Comparison of ENCODE assay signal across 8 cellular contexts in the genomic region with DNA sequence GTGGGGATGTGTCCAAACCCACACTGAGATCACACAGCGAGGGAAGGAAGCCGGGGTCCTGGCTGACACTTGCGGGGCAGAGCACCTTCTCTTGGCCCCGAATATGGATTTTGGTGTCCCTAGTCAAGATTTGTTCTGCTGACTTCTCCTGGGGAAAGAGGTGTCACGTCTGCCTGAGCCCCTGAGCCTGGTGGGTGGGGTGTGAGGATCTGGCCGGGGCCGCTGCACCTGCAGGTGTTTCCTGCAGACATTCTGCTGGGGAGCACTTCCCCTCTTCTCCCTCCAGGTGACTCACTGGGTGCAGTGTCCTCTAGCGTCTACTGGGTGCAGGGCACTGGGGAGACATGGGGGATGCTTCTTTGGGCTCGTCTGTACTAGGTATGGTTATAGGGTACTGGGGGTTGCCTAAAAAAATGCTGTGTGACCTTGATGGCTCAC.
DNase-seq lines count a peak whose midpoint lies in the region; ATAC-seq and TF ChIP-seq lines count a peak whose summit lies in the region.

No MANE protein-coding gene starts in this region.

- peak; percentile 77 for ATAC-seq in GM21717 (IDR thresholded peaks at IDR 0.05; ENCODE audit: unreplicated experiment)

- H3K4me3 ChIP-seq in fibroblast of pulmonary artery (replicated peaks; ENCODE audit: low read depth, low read length), result no peak overlapping the region

- TF ChIP-seq CTCF in GM10248 (IDR thresholded peaks at IDR 0.05; ENCODE audit: control extremely low read depth, extremely low read depth, low read depth, missing control alignments) (peak; percentile 81), fibroblast of pulmonary artery (IDR thresholded peaks at IDR 0.05; ENCODE audit: low read length, missing control alignments) (peak; percentile 46)

- DNase-seq in GM10248 (ENCODE audit: extremely low spot score) (peak; percentile 87), Kasumi-1 (lab: John Stamatoyannopoulos, UW) (peak; percentile 85 to 88), fibroblast of pulmonary artery (ENCODE audit: low read depth) (no peak), inferior parietal cortex (ENCODE audit: extremely low spot score) (no peak), Ammon's horn (ENCODE audit: low spot score) (no peak)
- peak; percentile 86 for DNase-seq in activated CD8-positive, alpha-beta memory T cell treated with anti-CD3 and anti-CD28 coated beads for 24 hours
- peak; percentile 71 for DNase-seq in stimulated activated CD4-positive, alpha-beta T cell treated with anti-CD3 and anti-CD28 coated beads, Interleukin-4, amount 100 ng/mL, for 24 hours

- POLR2A ChIA-PET in GM10248 (lab: Yijun Ruan, JAX), result interaction anchor here (1.1 to 1.4 kb wide), 2 partner anchors 38 to 51 kb away, joined by 3 to 8 read pairs; no protein-coding TSS in a partner anchor

- CTCF ChIA-PET in GM10248 (lab: Yijun Ruan, JAX), result interaction anchor here (0.7 to 5.6 kb wide), 10 partner anchors 9 to 211 kb away, joined by 3 to 43 read pairs (median 3); a partner anchor contains a TSS

Comparison
In these comparisons a context has a peak if more than half of its experiments do, and no peak if none do; other contexts are left out.
1. DNase-seq: peak in GM10248 (single experiment), Kasumi-1 (2 of 2), activated CD8-positive, alpha-beta memory T cell treated with anti-CD3 and anti-CD28 coated beads for 24 hours (single experiment) and stimulated activated CD4-positive, alpha-beta T cell treated with anti-CD3 and anti-CD28 coated beads, Interleukin-4, amount 100 ng/mL, for 24 hours (single experiment); none in fibroblast of pulmonary artery (single experiment), inferior parietal cortex (single experiment) and Ammon's horn (single experiment).